21 cellular contexts compared by ENCODE assay signal in the genomic region with DNA sequence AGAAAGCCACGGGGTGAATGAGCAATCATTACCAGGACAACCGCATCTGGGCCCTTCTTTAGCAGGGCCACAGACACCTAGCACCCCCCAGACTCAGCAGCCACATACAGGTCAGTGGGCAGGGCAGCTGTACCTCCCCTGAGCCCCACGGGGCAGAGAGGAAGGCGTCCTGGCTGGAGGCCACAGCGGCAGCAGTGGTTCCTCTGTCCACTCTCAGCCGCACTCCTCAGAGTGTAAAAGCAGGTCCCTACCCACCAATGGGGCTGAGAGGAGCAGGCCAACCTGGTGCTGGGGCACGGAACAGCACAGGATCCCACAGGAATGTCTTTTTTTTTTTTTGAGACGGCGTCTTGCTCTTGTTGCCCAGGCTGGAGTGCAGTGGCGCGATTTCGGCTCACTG.
A peak's percentile ranks its signal among the peaks of the same experiment; 100 is the strongest.
DNase-seq lines count a peak whose midpoint lies in the region; ATAC-seq and TF ChIP-seq lines count a peak whose summit lies in the region.
"Had no signal": no experiment of that assay in that cellular context is flagged by ENCODE, and none has a peak within 500 bp of the region (broad histone marks: within the 10 kb centered on the region; RNA-seq: fewer than 3 reads in every experiment).

No MANE protein-coding gene starts in this region.

- CTCF ChIA-PET in CD4-positive, alpha-beta memory T cell (lab: Charles Lee; ENCODE audit: partially characterized antibody), result no interaction called here

- H3K4me3 Mint-ChIP-seq in CD4-positive, alpha-beta memory T cell, result no peak overlapping the region
- H3K4me3 Mint-ChIP-seq in T-helper 17 cell (peak overlapping the region; percentile 9), immature natural killer cell (no peak overlapping the region)
- H3K4me3 Mint-ChIP-seq: brain had no signal

- H3K36me3 Mint-ChIP-seq in CD4-positive, alpha-beta memory T cell, result peaks cover 70 to 82% of the 10 kb centered on the region in 2 donors
- peaks cover 9% of the 10 kb centered on the region for H3K36me3 Mint-ChIP-seq in T-helper 17 cell (ENCODE audit: low read depth)
- H3K36me3 Mint-ChIP-seq in immature natural killer cell, result peaks cover 8 to 59% (median 35%) of the 10 kb centered on the region in 3 donors

- no peaks in the 10 kb centered on the region for H3K4me1 ChIP-seq in CD4-positive, alpha-beta memory T cell (ENCODE audit: insufficient read depth, low read length)
- no peaks in the 10 kb centered on the region for H3K4me1 ChIP-seq in smooth muscle cell (ENCODE audit: low read depth)

- H3K4me3 ChIP-seq in CD4-positive, alpha-beta memory T cell (ENCODE audit: low read length in 2 of 2), result no peak overlapping the region
- no peak overlapping the region for H3K4me3 ChIP-seq in smooth muscle cell
- H3K4me3 ChIP-seq: suprapubic skin had no signal

- peaks cover 3 to 10% (median 6%) of the 10 kb centered on the region in 4 donors for H3K4me1 Mint-ChIP-seq in CD4-positive, alpha-beta memory T cell
- peaks cover 7% of the 10 kb centered on the region for H3K4me1 Mint-ChIP-seq in T-helper 17 cell
- peaks cover 0 to 6% of the 10 kb centered on the region in 2 donors for H3K4me1 Mint-ChIP-seq in immature natural killer cell
- H3K4me1 Mint-ChIP-seq: brain had no signal

- H3K9me3 ChIP-seq in CD4-positive, alpha-beta memory T cell (ENCODE audit: control insufficient read depth in 1 of 2, low read length in 2 of 2), result no peaks in the 10 kb centered on the region
- H3K9me3 ChIP-seq in T-helper 17 cell (ENCODE audit: control insufficient read depth, low read length, poor library complexity, severe bottlenecking) (no peaks in the 10 kb centered on the region), smooth muscle cell (replicated peaks; ENCODE audit: low read depth) (no peaks in the 10 kb centered on the region)
- H3K9me3 ChIP-seq: suprapubic skin had no signal

- H3K27ac Mint-ChIP-seq in CD4-positive, alpha-beta memory T cell, result peak overlapping the region in 4 of 7 donors; percentile 47 to 79 (median 75)
- H3K27ac Mint-ChIP-seq in T-helper 17 cell (peak overlapping the region; percentile 78), immature natural killer cell (peak overlapping the region in 4 of 6 donors; percentile 49 to 64 (median 54))
- H3K27ac Mint-ChIP-seq: brain had no signal

- H3K4me2 ChIP-seq in smooth muscle cell, result no peak overlapping the region

- intact Hi-C loops in CD4-positive, alpha-beta memory T cell (cut with micrococcal nuclease), result no loop called here

- no peak for ATAC-seq in T-helper 17 cell
- ATAC-seq: right cardiac atrium had no signal

- peaks cover 67% of the 10 kb centered on the region for H3F3A ChIP-seq in smooth muscle cell (ENCODE audit: low read depth)

- H3K36me3 ChIP-seq in CD4-positive, alpha-beta memory T cell (ENCODE audit: insufficient read depth, low read length), result peaks cover 95% of the 10 kb centered on the region
- H3K36me3 ChIP-seq in smooth muscle cell (ENCODE audit: low read depth), result peaks cover 27% of the 10 kb centered on the region

- H3K27me3 ChIP-seq in CD4-positive, alpha-beta memory T cell (ENCODE audit: insufficient read depth, low read length), result no peaks in the 10 kb centered on the region
- no peaks in the 10 kb centered on the region for H3K27me3 ChIP-seq in smooth muscle cell (ENCODE audit: low read depth)
- H3K27me3 ChIP-seq: suprapubic skin had no signal

- no peak overlapping the region for H3K27ac ChIP-seq in CD4-positive, alpha-beta memory T cell (ENCODE audit: low read depth, low read length)
- H3K27ac ChIP-seq in smooth muscle cell (ENCODE audit: low read depth), result peak overlapping the region; percentile 23
- H3K27ac ChIP-seq: suprapubic skin, VCaP had no signal

- 98% methylated on average over 12 of the region's 12 CpGs for WGBS in smooth muscle cell (ENCODE audit: low lambda C conversion rate)

- no peak overlapping the region for H3K9ac ChIP-seq in smooth muscle cell (ENCODE audit: low read depth)

- TF ChIP-seq CTCF in smooth muscle cell (IDR thresholded peaks at IDR 0.05; ENCODE audit: borderline replicate concordance, insufficient read depth, poor library complexity, severe bottlenecking), result no peak

- no peaks in the 10 kb centered on the region for H3K27me3 Mint-ChIP-seq in CD4-positive, alpha-beta memory T cell
- no peaks in the 10 kb centered on the region for H3K27me3 Mint-ChIP-seq in T-helper 17 cell
- H3K27me3 Mint-ChIP-seq in immature natural killer cell (ENCODE audit: low read depth in 3 of 3), result peaks cover 4 to 14% (median 8%) of the 10 kb centered on the region in 3 donors
- H3K27me3 Mint-ChIP-seq: brain had no signal

- peaks cover 85% of the 10 kb centered on the region for H3K79me2 ChIP-seq in smooth muscle cell (ENCODE audit: low read depth)

- peaks cover 0 to 3% (median 0%) of the 10 kb centered on the region in 8 donors for H3K9me3 Mint-ChIP-seq in CD4-positive, alpha-beta memory T cell
- H3K9me3 Mint-ChIP-seq in immature natural killer cell, result no peaks in the 10 kb centered on the region
- H3K9me3 Mint-ChIP-seq: brain had no signal

- peak in 1 of 5 donors; percentile 4 for DNase-seq in CD4-positive, alpha-beta memory T cell
- DNase-seq in T-helper 17 cell (no peak), immature natural killer cell (no peak), smooth muscle cell (lab: John Stamatoyannopoulos, UW; ENCODE audit: unreplicated experiment) (no peak), 8988T (no peak), SIG-M5 (lab: John Stamatoyannopoulos, UW) (no peak)
- DNase-seq in activated CD4-positive, CD25-positive, alpha-beta regulatory T cell treated with anti-CD3 and anti-CD28 coated beads, Interleukin-2, amount 50 U/mL, for 72 hours, result no peak
- DNase-seq: activated CD8-positive, alpha-beta memory T cell treated with anti-CD3 and anti-CD28 coated beads for 24 hours; activated gamma-delta T cell treated with Interleukin-2 at 50 U/mL for 16 hours; C1 segment of cervical spinal cord; head of caudate nucleus; mesendoderm; NCI-H187 treated with DMSO at 0.1 percent for 48 hours; NCI-H446; NK-92 treated with Interleukin-12 subunit alpha and Interleukin-12 subunit beta, amount 100 ng/mL, for 24 hours; RPMI8226; stimulated activated CD4-positive, alpha-beta T cell treated with anti-CD3 and anti-CD28 coated beads, Interleukin-2, amount 100 ng/mL, for 24 hours had no signal

- POLR2A ChIA-PET in CD4-positive, alpha-beta memory T cell (lab: Charles Lee; ENCODE audit: partially characterized antibody), result interaction anchor here (1.1 to 2.3 kb wide), 5 partner anchors 13 to 67 kb away, joined by 3 to 7 read pairs (median 4); no protein-coding TSS in a partner anchor

- peaks cover 99% of the 10 kb centered on the region for H4K20me1 ChIP-seq in smooth muscle cell (ENCODE audit: low read depth)

- H2AFZ ChIP-seq in smooth muscle cell (ENCODE audit: low read depth), result no peak overlapping the region
